In the genomic region with DNA sequence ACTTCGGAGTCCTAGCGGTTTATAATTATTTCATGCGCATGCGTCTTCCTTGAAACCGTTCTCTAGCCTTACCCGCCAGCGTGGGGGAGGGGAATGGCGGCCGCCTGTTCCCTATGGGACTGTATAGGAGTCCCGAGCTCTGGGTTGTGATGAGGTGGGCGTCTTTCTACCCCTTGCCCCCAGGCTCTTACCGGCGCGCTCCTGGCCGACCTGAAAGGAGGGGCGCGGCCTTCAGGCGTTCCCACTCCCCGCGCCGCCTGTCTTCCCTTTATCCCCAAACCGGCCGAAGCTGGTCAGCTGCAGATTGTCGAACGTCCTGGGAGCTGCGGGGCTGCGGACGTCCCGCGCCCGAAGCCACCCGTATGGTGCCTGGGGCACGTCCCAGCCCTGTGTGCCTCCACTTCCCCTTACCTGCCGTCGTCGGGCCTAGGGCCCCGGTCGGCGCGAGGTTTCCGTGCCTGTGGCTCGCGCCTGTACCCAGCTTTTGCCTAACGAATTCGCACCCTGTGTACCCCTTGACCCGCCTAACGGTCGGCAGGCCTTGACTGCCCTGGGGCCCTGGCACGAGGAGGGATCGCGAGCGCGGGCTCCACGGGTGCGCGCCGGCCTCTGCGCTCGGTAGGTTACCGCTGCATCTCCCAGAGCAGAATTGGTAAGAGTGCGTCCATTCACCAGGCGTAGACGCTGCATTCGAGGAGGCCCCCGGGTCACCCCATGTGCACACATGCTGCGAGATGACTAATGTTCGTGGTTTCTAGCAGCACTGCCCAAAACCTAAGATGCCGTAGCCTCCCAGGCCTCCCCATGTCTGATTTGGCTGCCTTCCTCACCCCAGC, we compare ENCODE assay signal across 8 cellular contexts. TPM values are rescaled to one million over a fixed set of nuclear protein-coding genes. Genes with fewer than 3 reads are reported as not detected.
DNase-seq lines count a peak whose midpoint lies in the region; ATAC-seq and TF ChIP-seq lines count a peak whose summit lies in the region.

No MANE protein-coding gene starts in this region.

- H3K4me1 ChIP-seq in heart right ventricle: peaks cover 14 to 45% (median 42%) of the 10 kb centered on the region in 9 donors
- peaks cover 30% of the 10 kb centered on the region for H3K4me1 ChIP-seq in rectal smooth muscle tissue (ENCODE audit: control insufficient read depth, insufficient read depth, low read length)

- H3K36me3 Mint-ChIP-seq in activated naive CD8-positive, alpha-beta T cell: peaks cover 25% of the 10 kb centered on the region

- peak overlapping the region; percentile 72 for H3K4me3 ChIP-seq in GM12875 (ENCODE audit: low read depth, low read length)
- peak overlapping the region; percentile 58 to 98 (median 90) for H3K4me3 ChIP-seq in heart right ventricle
- peak overlapping the region; percentile 92 for H3K4me3 ChIP-seq in rectal smooth muscle tissue (ENCODE audit: low read length)

- H3K4me3 Mint-ChIP-seq in activated naive CD8-positive, alpha-beta T cell: peak overlapping the region; percentile 98

- H3K27ac ChIP-seq in heart right ventricle (peak overlapping the region; percentile 97 to 100 (median 100)), rectal smooth muscle tissue (ENCODE audit: low read depth, low read length) (peak overlapping the region; percentile 100)

- ATAC-seq in HG02938 (IDR thresholded peaks at IDR 0.05; ENCODE audit: unreplicated experiment) (peak; percentile 6), heart right ventricle (peak; percentile 0 to 85 (median 16))

- intact Hi-C loops in heart right ventricle (cut with DNase I): loop anchor here in 2 of 10 donors (5.0 kb wide), 2 partner anchors 67 to 72 kb away; partner anchors contain the start of gene RUFY1 (in 1 of the 2)

- TF ChIP-seq CTCF in GM12875 (IDR thresholded peaks at IDR 0.05; ENCODE audit: borderline replicate concordance, insufficient read depth, low read depth, low read length) (no peak), heart right ventricle (IDR thresholded peaks at IDR 0.05) (peak in 3 of 9 donors; percentile 19 to 40 (median 23))

- peak overlapping the region; percentile 93 for H3K9ac ChIP-seq in rectal smooth muscle tissue (ENCODE audit: low read length)

- peak overlapping the region; percentile 98 for H3K27ac Mint-ChIP-seq in activated naive CD8-positive, alpha-beta T cell

- peak; percentile 93 for DNase-seq in RKO (ENCODE audit: low spot score)
- no peak for DNase-seq in heart right ventricle
- no peak for DNase-seq in GM19240 (ENCODE audit: insufficient read length, low spot score)
- no peak for DNase-seq in SKM-1 treated with dmso at 0.1 percent for 144 hours (lab: John Stamatoyannopoulos, UW; ENCODE audit: unreplicated experiment)

- H3K27me3 Mint-ChIP-seq in activated naive CD8-positive, alpha-beta T cell: no peaks in the 10 kb centered on the region

- H3K36me3 ChIP-seq in heart right ventricle (peaks cover 0 to 35% (median 27%) of the 10 kb centered on the region in 9 donors), rectal smooth muscle tissue (ENCODE audit: control insufficient read depth, insufficient read depth, low read length) (peaks cover 16% of the 10 kb centered on the region)

- no peaks in the 10 kb centered on the region for H3K9me3 Mint-ChIP-seq in activated naive CD8-positive, alpha-beta T cell (ENCODE audit: low read depth)

- 7 to 13% methylated on average over 68 of the region's 68 CpGs for WGBS in heart right ventricle, 2 donors

- no peaks in the 10 kb centered on the region for H3K9me3 ChIP-seq in heart right ventricle

- peaks cover 32% of the 10 kb centered on the region for H3K4me1 Mint-ChIP-seq in activated naive CD8-positive, alpha-beta T cell (ENCODE audit: low read depth)

- H3K27me3 ChIP-seq in heart right ventricle (no peaks in the 10 kb centered on the region), rectal smooth muscle tissue (ENCODE audit: control insufficient read depth, insufficient read depth, low read length) (no peaks in the 10 kb centered on the region)

RNA-seq across cellular contexts. Expression of gene HNRNPH1, which starts 0.7 kb away (rescaled TPM):
- total RNA-seq in heart right ventricle: 100 to 1,000 TPM; 147 to 227 (median 168) TPM
- polyA plus RNA-seq in heart right ventricle: 100 to 1,000 TPM; 114 to 217 TPM

RNA-seq across cellular contexts. Expression of gene CBY3, which starts 56.7 kb away (rescaled TPM):
- not detected for total RNA-seq in heart right ventricle
- under 1 TPM in 1 of 2 donors, not detected in 1; 0.06 TPM for polyA plus RNA-seq in heart right ventricle
